In the genomic region with DNA sequence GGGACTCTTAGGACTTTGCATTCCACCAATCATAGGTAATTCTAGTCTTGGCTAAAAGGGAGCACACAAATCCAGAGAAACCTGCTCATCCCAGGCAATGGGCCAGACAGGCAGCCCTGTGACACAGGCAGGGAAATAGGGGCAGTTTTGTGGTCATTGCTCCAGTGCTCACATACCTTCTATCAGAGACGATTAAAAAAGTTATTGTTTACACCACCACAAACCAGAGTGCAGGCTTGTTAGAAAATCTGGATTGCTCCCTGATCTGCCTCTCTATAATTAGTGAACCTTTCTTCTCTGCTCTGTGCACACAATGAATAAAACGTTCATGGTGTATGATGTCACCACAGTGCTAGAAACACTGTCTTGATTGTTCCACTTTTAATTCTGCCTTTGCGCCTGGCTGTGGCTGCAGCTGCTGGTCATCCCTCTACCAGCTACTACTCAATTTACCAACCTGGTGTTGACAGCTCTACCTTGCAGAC, we compare ENCODE assay signal across 1 cellular context.
TF ChIP-seq lines count a peak whose summit lies in the region.

No MANE protein-coding gene starts in this region.

TF ChIP-seq in GM23338, 12 proteins besides CTCF, POLR2A, EP300 and RAD21 (continued from another document):
- TF ChIP-seq, protein P1, sequence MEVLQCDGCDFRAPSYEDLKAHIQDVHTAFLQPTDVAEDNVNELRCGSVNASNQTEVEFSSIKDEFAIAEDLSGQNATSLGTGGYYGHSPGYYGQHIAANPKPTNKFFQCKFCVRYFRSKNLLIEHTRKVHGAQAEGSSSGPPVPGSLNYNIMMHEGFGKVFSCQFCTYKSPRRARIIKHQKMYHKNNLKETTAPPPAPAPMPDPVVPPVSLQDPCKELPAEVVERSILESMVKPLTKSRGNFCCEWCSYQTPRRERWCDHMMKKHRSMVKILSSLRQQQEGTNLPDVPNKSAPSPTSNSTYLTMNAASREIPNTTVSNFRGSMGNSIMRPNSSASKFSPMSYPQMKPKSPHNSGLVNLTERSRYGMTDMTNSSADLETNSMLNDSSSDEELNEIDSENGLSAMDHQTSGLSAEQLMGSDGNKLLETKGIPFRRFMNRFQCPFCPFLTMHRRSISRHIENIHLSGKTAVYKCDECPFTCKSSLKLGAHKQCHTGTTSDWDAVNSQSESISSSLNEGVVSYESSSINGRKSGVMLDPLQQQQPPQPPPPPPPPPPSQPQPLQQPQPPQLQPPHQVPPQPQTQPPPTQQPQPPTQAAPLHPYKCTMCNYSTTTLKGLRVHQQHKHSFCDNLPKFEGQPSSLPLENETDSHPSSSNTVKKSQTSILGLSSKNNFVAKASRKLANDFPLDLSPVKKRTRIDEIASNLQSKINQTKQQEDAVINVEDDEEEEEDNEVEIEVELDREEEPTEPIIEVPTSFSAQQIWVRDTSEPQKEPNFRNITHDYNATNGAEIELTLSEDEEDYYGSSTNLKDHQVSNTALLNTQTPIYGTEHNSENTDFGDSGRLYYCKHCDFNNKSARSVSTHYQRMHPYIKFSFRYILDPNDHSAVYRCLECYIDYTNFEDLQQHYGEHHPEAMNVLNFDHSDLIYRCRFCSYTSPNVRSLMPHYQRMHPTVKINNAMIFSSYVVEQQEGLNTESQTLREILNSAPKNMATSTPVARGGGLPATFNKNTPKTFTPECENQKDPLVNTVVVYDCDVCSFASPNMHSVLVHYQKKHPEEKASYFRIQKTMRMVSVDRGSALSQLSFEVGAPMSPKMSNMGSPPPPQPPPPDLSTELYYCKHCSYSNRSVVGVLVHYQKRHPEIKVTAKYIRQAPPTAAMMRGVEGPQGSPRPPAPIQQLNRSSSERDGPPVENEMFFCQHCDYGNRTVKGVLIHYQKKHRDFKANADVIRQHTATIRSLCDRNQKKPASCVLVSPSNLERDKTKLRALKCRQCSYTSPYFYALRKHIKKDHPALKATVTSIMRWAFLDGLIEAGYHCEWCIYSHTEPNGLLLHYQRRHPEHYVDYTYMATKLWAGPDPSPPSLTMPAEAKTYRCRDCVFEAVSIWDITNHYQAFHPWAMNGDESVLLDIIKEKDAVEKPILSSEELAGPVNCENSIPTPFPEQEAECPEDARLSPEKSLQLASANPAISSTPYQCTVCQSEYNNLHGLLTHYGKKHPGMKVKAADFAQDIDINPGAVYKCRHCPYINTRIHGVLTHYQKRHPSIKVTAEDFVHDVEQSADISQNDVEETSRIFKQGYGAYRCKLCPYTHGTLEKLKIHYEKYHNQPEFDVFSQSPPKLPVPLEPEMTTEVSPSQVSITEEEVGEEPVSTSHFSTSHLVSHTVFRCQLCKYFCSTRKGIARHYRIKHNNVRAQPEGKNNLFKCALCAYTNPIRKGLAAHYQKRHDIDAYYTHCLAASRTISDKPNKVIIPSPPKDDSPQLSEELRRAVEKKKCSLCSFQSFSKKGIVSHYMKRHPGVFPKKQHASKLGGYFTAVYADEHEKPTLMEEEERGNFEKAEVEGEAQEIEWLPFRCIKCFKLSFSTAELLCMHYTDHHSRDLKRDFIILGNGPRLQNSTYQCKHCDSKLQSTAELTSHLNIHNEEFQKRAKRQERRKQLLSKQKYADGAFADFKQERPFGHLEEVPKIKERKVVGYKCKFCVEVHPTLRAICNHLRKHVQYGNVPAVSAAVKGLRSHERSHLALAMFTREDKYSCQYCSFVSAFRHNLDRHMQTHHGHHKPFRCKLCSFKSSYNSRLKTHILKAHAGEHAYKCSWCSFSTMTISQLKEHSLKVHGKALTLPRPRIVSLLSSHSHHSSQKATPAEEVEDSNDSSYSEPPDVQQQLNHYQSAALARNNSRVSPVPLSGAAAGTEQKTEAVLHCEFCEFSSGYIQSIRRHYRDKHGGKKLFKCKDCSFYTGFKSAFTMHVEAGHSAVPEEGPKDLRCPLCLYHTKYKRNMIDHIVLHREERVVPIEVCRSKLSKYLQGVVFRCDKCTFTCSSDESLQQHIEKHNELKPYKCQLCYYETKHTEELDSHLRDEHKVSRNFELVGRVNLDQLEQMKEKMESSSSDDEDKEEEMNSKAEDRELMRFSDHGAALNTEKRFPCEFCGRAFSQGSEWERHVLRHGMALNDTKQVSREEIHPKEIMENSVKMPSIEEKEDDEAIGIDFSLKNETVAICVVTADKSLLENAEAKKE (CRISPR knock-in tag; IDR thresholded peaks at IDR 0.05), result no peak
